In genomic region chr1:33238194-33238724, GRCh38 we compare ENCODE assay signal across 2 cellular contexts.
A peak's percentile ranks its signal among the peaks of the same experiment; 100 is the strongest.
TF ChIP-seq lines count a peak whose summit lies in the region.

No MANE protein-coding gene starts in this region.

TF ChIP-seq in IMR-90, 13 proteins besides CTCF, POLR2A, EP300 and RAD21:
- peak; percentile 68 for TF ChIP-seq USF2 (IDR thresholded peaks at IDR 0.05; ENCODE audit: low read depth, low read length)

TF ChIP-seq in H1, 55 proteins besides CTCF, POLR2A, EP300 and RAD21:
- TF ChIP-seq USF2 (IDR thresholded peaks at IDR 0.05; ENCODE audit: low read length), result 0 out of 2 replicates have a peak, but pooled peaks have one; percentile 1
